ENCODE assay signal across 3 cellular contexts in genomic region chr2:154170400-154170799, GRCh38.
"Had no signal": no experiment of that assay in that cellular context is flagged by ENCODE, and none has a peak within 500 bp of the region (broad histone marks: within the 10 kb centered on the region; RNA-seq: fewer than 3 reads in every experiment).

No MANE protein-coding gene starts in this region.

- DNase-seq: GDM1, GF-D8 had no signal

- H3K4me3 ChIP-seq: GM12878 had no signal
